ENCODE assay signal across 10 cellular contexts in the genomic region with DNA sequence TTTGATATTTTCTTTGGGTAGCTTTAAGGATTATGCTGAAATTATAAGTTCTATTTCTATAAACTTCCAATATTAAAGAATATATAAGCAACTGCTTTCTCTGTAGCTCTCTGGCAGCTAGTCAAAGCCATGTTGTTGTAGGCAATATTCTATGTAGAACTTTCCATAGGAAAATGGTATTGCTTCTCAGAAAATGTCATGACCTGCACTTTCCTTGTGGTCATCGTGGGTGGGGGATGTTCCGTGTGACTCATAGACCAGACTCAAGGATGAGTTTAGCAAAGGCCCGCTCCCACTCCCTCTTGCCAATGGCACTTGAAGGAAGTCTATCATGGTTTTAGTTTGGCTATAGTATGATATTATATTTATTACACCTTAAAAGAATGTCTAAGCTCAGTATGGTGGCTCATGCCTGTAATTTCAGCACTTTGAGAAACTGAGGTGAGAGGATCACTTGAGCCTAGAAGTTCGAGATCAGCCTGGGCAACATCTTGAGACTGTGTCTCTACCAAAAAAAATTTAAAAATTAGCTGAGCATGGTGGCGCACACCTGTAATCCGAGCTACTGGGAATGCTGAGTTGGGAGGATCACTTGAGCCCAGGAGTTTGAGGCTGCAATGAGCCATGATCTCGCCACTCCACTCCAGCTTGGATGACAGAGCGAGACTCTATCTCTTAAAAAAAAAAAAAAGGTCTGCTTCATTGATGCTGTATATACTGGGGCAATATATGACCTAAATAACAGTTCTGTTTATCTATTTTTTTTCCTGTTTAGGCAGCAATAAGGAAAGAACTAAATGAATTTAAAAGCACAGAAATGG. TPM values are rescaled to one million over a fixed set of nuclear protein-coding genes. Genes with fewer than 3 reads are reported as not detected.
DNase-seq lines count a peak whose midpoint lies in the region; ATAC-seq and TF ChIP-seq lines count a peak whose summit lies in the region.
"Had no signal": no experiment of that assay in that cellular context is flagged by ENCODE, and none has a peak within 500 bp of the region (broad histone marks: within the 10 kb centered on the region; RNA-seq: fewer than 3 reads in every experiment).

No MANE protein-coding gene starts in this region.

- ATAC-seq in GM18519 (IDR thresholded peaks at IDR 0.05; ENCODE audit: low FRiP score, unreplicated experiment) = no peak

- H3K9me3 ChIP-seq in AG04450 (ENCODE audit: control insufficient read depth, insufficient read depth, low read length) = no peaks in the 10 kb centered on the region
- H3K9me3 ChIP-seq: right lobe of liver had no signal

- DNase-seq in AG04450 (ENCODE audit: low read depth, low spot score) = peak; percentile 23
- peak; percentile 94 for DNase-seq in NB4 (ENCODE audit: low read depth)
- peak; percentile 88 for DNase-seq in activated naive CD4-positive, alpha-beta T cell treated with Interleukin-2 at 50 U/mL for 16 hours
- peak; percentile 51 for DNase-seq in myocyte (ENCODE audit: low read depth)
- DNase-seq in NCI-H1092 (lab: John Stamatoyannopoulos, UW) = no peak
- no peak for DNase-seq in NCI-H82 treated with DMSO at 0.1 percent for 48 hours (lab: John Stamatoyannopoulos, UW; ENCODE audit: unreplicated experiment)
- DNase-seq in DMS53 (lab: John Stamatoyannopoulos, UW) = no peak
- DNase-seq: right lobe of liver had no signal

- H3K4me3 ChIP-seq in AG04450 (ENCODE audit: low read depth, low read length) (no peak overlapping the region), NB4 (ENCODE audit: low read depth, low read length) (no peak overlapping the region)
- H3K4me3 ChIP-seq: right lobe of liver had no signal

- no peak overlapping the region for H3K27ac ChIP-seq in AG04450 (ENCODE audit: low read depth, low read length)
- H3K27ac ChIP-seq: right lobe of liver had no signal

- no peaks in the 10 kb centered on the region for H3K27me3 ChIP-seq in AG04450 (ENCODE audit: control insufficient read depth, insufficient read depth, low read length)
- H3K27me3 ChIP-seq: right lobe of liver had no signal

- no peak for TF ChIP-seq POLR2A in NB4 (IDR thresholded peaks at IDR 0.05; ENCODE audit: extremely low read depth, insufficient read length)

- CTCF ChIA-PET in AG04450 (lab: Charles Lee) = interaction anchor here (2.1 kb wide), 1 partner anchor 231 kb away, joined by 13 read pairs; no protein-coding TSS in a partner anchor

- POLR2A ChIA-PET in AG04450 (lab: Yijun Ruan, JAX) = interaction anchor here (1.2 kb wide), 1 partner anchor 36 kb away, joined by 8 read pairs; the partner anchor contains the start of gene LTV1

- no peak for TF ChIP-seq CTCF in AG04450 (IDR thresholded peaks at IDR 0.05; ENCODE audit: low read depth, low read length)
- no peak for TF ChIP-seq CTCF in NB4 (IDR thresholded peaks at IDR 0.05; ENCODE audit: low read depth, low read length)

RNA-seq across cellular contexts. Expression of gene LTV1, which starts 36.6 kb away (rescaled TPM):
- polyA plus RNA-seq in AG04450 (2011; rRNA removed) = 22.8 and 28.2 TPM in 2 replicates
- 5.7 and 9.9 TPM in 2 replicates for polyA minus RNA-seq in AG04450 (2011; rRNA and poly(A)+ RNA removed)
- 21.2 and 28.3 TPM in 2 replicates for total RNA-seq in myocyte
- 14.6 TPM for polyA plus RNA-seq in myocyte (2012)

RNA-seq across cellular contexts. Expression of gene ZC2HC1B, which starts 57.8 kb away (rescaled TPM):
- polyA plus RNA-seq in AG04450 (2011; rRNA removed) = not detected in 2 replicates
- polyA minus RNA-seq in AG04450 (2011; rRNA and poly(A)+ RNA removed) = not detected in 2 replicates
- 0.36 TPM in 1 of 2 replicates, not detected in the other for total RNA-seq in myocyte
- polyA plus RNA-seq in myocyte (2012) = not detected
- total RNA-seq: aorta, right lobe of liver had no signal
- polyA plus RNA-seq: aorta had no signal

Comparison
In these comparisons a context has a peak if more than half of its experiments do, and no peak if none do; other contexts are left out.
1. DNase-seq: peak in AG04450 (single experiment), NB4 (single experiment), activated naive CD4-positive, alpha-beta T cell treated with Interleukin-2 at 50 U/mL for 16 hours (single experiment) and myocyte (single experiment); none in NCI-H1092 (single experiment), NCI-H82 treated with DMSO at 0.1 percent for 48 hours (single experiment) and DMS53 (single experiment).